24 cellular contexts compared by ENCODE assay signal in genomic region chr21:32958288-32958992, GRCh38.
A peak's percentile ranks its signal among the peaks of the same experiment; 100 is the strongest.
DNase-seq lines count a peak whose midpoint lies in the region; ATAC-seq and TF ChIP-seq lines count a peak whose summit lies in the region.
"Had no signal": no experiment of that assay in that cellular context is flagged by ENCODE, and none has a peak within 500 bp of the region (broad histone marks: within the 10 kb centered on the region; RNA-seq: fewer than 3 reads in every experiment).

No MANE protein-coding gene starts in this region.

- no peaks in the 10 kb centered on the region for H3K27me3 ChIP-seq in H9 (ENCODE audit: insufficient read depth, low read length)

- H3K36me3 Mint-ChIP-seq in H9 (ENCODE audit: insufficient read depth in 1 of 3, low read depth in 3 of 3) = peaks cover 0 to 5% (median 0%) of the 10 kb centered on the region in 3 experiments; a peak in 1 of 7 replicates
- H3K36me3 Mint-ChIP-seq: activated CD8-positive, alpha-beta memory T cell treated with anti-CD3 and anti-CD28 coated beads, Interleukin-2, amount 10 ng/mL, durations not matched to agents 7 days and 5 days; CD14-positive monocyte; stimulated activated naive B cell treated with anti-CD40 and anti-IgM and Interleukin-4, amounts not matched to agents 10 μg/mL and 1 μg/mL and 100 μg/mL, for 72 hours had no signal

- no peak overlapping the region for H2BK120ac ChIP-seq in H9 (ENCODE audit: low read depth, low read length, poor library complexity, severe bottlenecking)

- no peaks in the 10 kb centered on the region; the same call in 1 of the 2 replicates for H3K27me3 Mint-ChIP-seq in H9 (ENCODE audit: low read depth)

- H4K5ac ChIP-seq in H9 (ENCODE audit: insufficient read length, low read depth, low read length) = no peak overlapping the region

- no peak overlapping the region for H3K9ac ChIP-seq in H9 (ENCODE audit: extremely low read depth, insufficient read length, low read length)

- no peak overlapping the region for H3K4me2 ChIP-seq in H9 (ENCODE audit: insufficient read depth, insufficient read length, low read length)

- H2BK5ac ChIP-seq in H9 (ENCODE audit: insufficient read length, low read length) = no peak overlapping the region

- no peak for TF ChIP-seq CTCF in H9 (conservative IDR thresholded peaks at IDR 0.05)

- H3K14ac ChIP-seq in H9 (ENCODE audit: insufficient read depth, low read length) = no peak overlapping the region; the same call in 1 of the 2 replicates

- no peak overlapping the region for H3K56ac ChIP-seq in H9 (ENCODE audit: insufficient read length, low read depth, low read length)

- H3T11ph ChIP-seq in H9 (ENCODE audit: low read length) = no peak overlapping the region

- no peak overlapping the region for H3K23ac ChIP-seq in H9 (ENCODE audit: insufficient read length, low read depth, low read length)

- H3K18ac ChIP-seq in H9 (ENCODE audit: insufficient read length, low read depth, low read length) = no peak overlapping the region

- peak overlapping the region; percentile 67 for H2AFZ ChIP-seq in H9 (ENCODE audit: low read length)

- no peaks in the 10 kb centered on the region for H3K79me2 ChIP-seq in H9 (ENCODE audit: insufficient read depth, low read length)

- no peak overlapping the region for H2BK12ac ChIP-seq in H9 (ENCODE audit: insufficient read length, low read depth, low read length)

- H2BK15ac ChIP-seq in H9 (ENCODE audit: low read depth, low read length) = no peak overlapping the region

- H4K8ac ChIP-seq in H9 (replicated peaks; ENCODE audit: insufficient read length, low read depth, low read length) = no peak overlapping the region

- no peaks in the 10 kb centered on the region for H3K9me3 ChIP-seq in H9 (ENCODE audit: control insufficient read depth, low read depth, low read length)
- H3K9me3 ChIP-seq: heart right ventricle, left ventricle myocardium inferior, thoracic aorta had no signal

- no peak overlapping the region for H3K4ac ChIP-seq in H9 (ENCODE audit: low read depth, low read length)

- H3K9me3 Mint-ChIP-seq in H9 = peaks cover 0 to 2% of the 10 kb centered on the region in 2 experiments; a peak in 2 of 5 replicates
- H3K9me3 Mint-ChIP-seq: activated T-helper 1 cell treated with anti-CD3 and anti-CD28 coated beads, Interleukin-12 subunit alpha, Interleukin-12 subunit beta, Interleukin-2, Interleukin-4 antibody, amounts not matched to agents 30 ng/mL and 10 ng/mL and 1 ng/mL, durations not matched to agents 14 hours and 24 hours and 36 hours; natural killer cell treated with Interleukin-12 subunit alpha and Interleukin-12 subunit beta and Interleukin-15 and Interleukin-18, amount 100 ng/mL, for 72 hours had no signal

- no peaks in the 10 kb centered on the region for H3K23me2 ChIP-seq in H9 (ENCODE audit: insufficient read length, low read depth, low read length, poor library complexity, severe bottlenecking)

- H3K27ac Mint-ChIP-seq in H9 = no peak overlapping the region
- H3K27ac Mint-ChIP-seq: activated CD8-positive, alpha-beta memory T cell treated with anti-CD3 and anti-CD28 coated beads, Interleukin-2, amount 10 ng/mL, durations not matched to agents 7 days and 5 days; activated T-helper 1 cell treated with anti-CD3 and anti-CD28 coated beads, Interleukin-12 subunit alpha, Interleukin-12 subunit beta, Interleukin-2, Interleukin-4 antibody, amounts not matched to agents 30 ng/mL and 10 ng/mL and 1 ng/mL, durations not matched to agents 14 hours and 24 hours and 36 hours; CD14-positive monocyte; natural killer cell treated with Interleukin-12 subunit alpha and Interleukin-12 subunit beta and Interleukin-15 and Interleukin-18, amount 100 ng/mL, for 72 hours; stimulated activated naive B cell treated with anti-CD40 and anti-IgM and Interleukin-4, amounts not matched to agents 10 μg/mL and 1 μg/mL and 100 μg/mL, for 72 hours had no signal

- no peak overlapping the region for H4K91ac ChIP-seq in H9 (ENCODE audit: insufficient read length, low read depth, low read length)

- peaks cover 8% of the 10 kb centered on the region for H3K4me1 ChIP-seq in H9 (ENCODE audit: insufficient read depth, low read length)
- H3K4me1 ChIP-seq: heart right ventricle had no signal

- no peak overlapping the region for H2BK20ac ChIP-seq in H9 (ENCODE audit: low read depth, low read length, poor library complexity, severe bottlenecking)

- H3K27ac ChIP-seq in H9 (ENCODE audit: insufficient read length, low read depth, low read length) = no peak overlapping the region
- H3K27ac ChIP-seq: heart right ventricle, left ventricle myocardium inferior, thoracic aorta had no signal

- no peaks in the 10 kb centered on the region for H3K79me1 ChIP-seq in H9 (ENCODE audit: insufficient read depth, low read depth, low read length, poor library complexity, severe bottlenecking)

- no peak overlapping the region for H3K4me3 Mint-ChIP-seq in H9
- H3K4me3 Mint-ChIP-seq: activated CD8-positive, alpha-beta memory T cell treated with anti-CD3 and anti-CD28 coated beads, Interleukin-2, amount 10 ng/mL, durations not matched to agents 7 days and 5 days; activated T-helper 1 cell treated with anti-CD3 and anti-CD28 coated beads, Interleukin-12 subunit alpha, Interleukin-12 subunit beta, Interleukin-2, Interleukin-4 antibody, amounts not matched to agents 30 ng/mL and 10 ng/mL and 1 ng/mL, durations not matched to agents 14 hours and 24 hours and 36 hours; natural killer cell treated with Interleukin-12 subunit alpha and Interleukin-12 subunit beta and Interleukin-15 and Interleukin-18, amount 100 ng/mL, for 72 hours; stimulated activated naive B cell treated with anti-CD40 and anti-IgM and Interleukin-4, amounts not matched to agents 10 μg/mL and 1 μg/mL and 100 μg/mL, for 72 hours had no signal

- ATAC-seq in GM18498 (IDR thresholded peaks at IDR 0.05; ENCODE audit: unreplicated experiment) = no peak
- ATAC-seq in HG03521 (IDR thresholded peaks at IDR 0.05; ENCODE audit: unreplicated experiment) = no peak
- no peak for ATAC-seq in GM21423 (IDR thresholded peaks at IDR 0.05; ENCODE audit: unreplicated experiment)
- ATAC-seq: activated CD8-positive, alpha-beta memory T cell treated with anti-CD3 and anti-CD28 coated beads, Interleukin-2, amount 10 ng/mL, durations not matched to agents 7 days and 5 days; heart right ventricle; natural killer cell treated with Interleukin-12 subunit alpha and Interleukin-12 subunit beta and Interleukin-15 and Interleukin-18, amount 100 ng/mL, for 72 hours; stimulated activated naive B cell treated with anti-CD40 and anti-IgM and Interleukin-4, amounts not matched to agents 10 μg/mL and 1 μg/mL and 100 μg/mL, for 72 hours had no signal

- WGBS in H9 (ENCODE audit: extremely low coverage, insufficient read length, low lambda C conversion rate) = no CpG with 5 or more reads among the region's 6 CpGs

- no peak overlapping the region for H2AK5ac ChIP-seq in H9 (ENCODE audit: insufficient read length, low read length)

- DNase-seq in A172 (ENCODE audit: low spot score) = peak; percentile 11
- DNase-seq in H9 = peak; percentile 57
- peak; percentile 27 for DNase-seq in SW480 (ENCODE audit: low spot score)
- DNase-seq in kidney tubule cell (ENCODE audit: low spot score) = peak; percentile 39
- DNase-seq in NCI-H2227 treated with DMSO at 0.1 percent for 48 hours (lab: John Stamatoyannopoulos, UW) = no peak
- DNase-seq: activated naive CD4-positive, alpha-beta T cell treated with anti-CD3 and anti-CD28 coated beads, Interleukin-2, amount 50 U/mL, for 16 hours; anterior cingulate cortex; caudate nucleus; heart right ventricle; left ventricle myocardium inferior; midbrain; NCI-H1436 treated with DMSO at 0.1 percent for 48 hours; NCI-H524; posterior cingulate gyrus; stimulated activated CD4-positive, alpha-beta T cell treated with anti-CD3 and anti-CD28 coated beads, Interleukin-1b, Interleukin-23, amount 100 ng/mL, for 48 hours; stimulated activated naive B cell treated with anti-CD40 and anti-IgM and Interleukin-4, amounts not matched to agents 10 μg/mL and 1 μg/mL and 100 μg/mL, for 72 hours had no signal

- peaks cover 3% of the 10 kb centered on the region for H4K20me1 ChIP-seq in H9 (ENCODE audit: control insufficient read depth, insufficient read depth, insufficient read length)

- peaks cover 57 to 68% of the 10 kb centered on the region in 2 experiments for H3K4me1 Mint-ChIP-seq in H9
- H3K4me1 Mint-ChIP-seq: activated CD8-positive, alpha-beta memory T cell treated with anti-CD3 and anti-CD28 coated beads, Interleukin-2, amount 10 ng/mL, durations not matched to agents 7 days and 5 days; CD14-positive monocyte; stimulated activated naive B cell treated with anti-CD40 and anti-IgM and Interleukin-4, amounts not matched to agents 10 μg/mL and 1 μg/mL and 100 μg/mL, for 72 hours had no signal
